6 cellular contexts compared by ENCODE assay signal in genomic region chr4:87985887-87986200, GRCh38. TPM values are rescaled to one million over a fixed set of nuclear protein-coding genes. Genes with fewer than 3 reads are reported as not detected.
"Had no signal": no experiment of that assay in that cellular context is flagged by ENCODE, and none has a peak within 500 bp of the region (broad histone marks: within the 10 kb centered on the region; RNA-seq: fewer than 3 reads in every experiment).

No MANE protein-coding gene starts in this region.

- H3K9me3 ChIP-seq: breast epithelium, esophagus squamous epithelium, mucosa of descending colon had no signal

- H3K36me3 ChIP-seq: breast epithelium, esophagus squamous epithelium had no signal

- DNase-seq: esophagus squamous epithelium, T-helper 9 cell had no signal

- H3K27ac ChIP-seq: breast epithelium, esophagus squamous epithelium had no signal

- H3K4me1 ChIP-seq: breast epithelium, esophagus squamous epithelium had no signal

- H3K27me3 ChIP-seq: breast epithelium, esophagus squamous epithelium had no signal

- H3K4me3 ChIP-seq: breast epithelium, esophagus squamous epithelium, mucosa of descending colon had no signal

RNA-seq across cellular contexts. Expression of gene SPP1, which starts 10.3 kb away (rescaled TPM):
- total RNA-seq: dermis microvascular lymphatic vessel endothelial cell had no signal
- polyA plus RNA-seq: naive thymus-derived CD8-positive, alpha-beta T cell had no signal
